Comparison of ENCODE assay signal across 16 cellular contexts in genomic region chr18:78144669-78145068, GRCh38.
"Had no signal": no experiment of that assay in that cellular context is flagged by ENCODE, and none has a peak within 500 bp of the region (broad histone marks: within the 10 kb centered on the region; RNA-seq: fewer than 3 reads in every experiment).

No MANE protein-coding gene starts in this region.

- ATAC-seq: activated CD8-positive, alpha-beta T cell treated with anti-CD3 and anti-CD28 coated beads for 36 hours; activated T-cell treated with anti-CD3 and anti-CD28 coated beads, Interleukin-2, amount 50 U/mL, for 4 hours; right cardiac atrium; WTC11 had no signal

- H3K4me3 ChIP-seq: prostate gland, skin epidermis, transverse colon had no signal

- H3K9me3 ChIP-seq: prostate gland, transverse colon had no signal

- H3K27me3 ChIP-seq: transverse colon had no signal

- DNase-seq: activated CD4-positive, alpha-beta T cell treated with anti-CD3 and anti-CD28 coated beads for 4 hours; activated CD8-positive, alpha-beta T cell treated with anti-CD3 and anti-CD28 coated beads for 36 hours; activated effector memory CD4-positive, alpha-beta T cell treated with Interleukin-2 at 50 U/mL for 16 hours; activated T-cell treated with anti-CD3 and anti-CD28 coated beads, Interleukin-2, amount 50 U/mL, for 4 hours; hippocampal formation; kidney; nucleus accumbens; right cardiac atrium; stimulated activated CD4-positive, alpha-beta T cell treated with anti-CD3 and anti-CD28 coated beads, Interleukin-15, amount 100 ng/mL, for 24 hours; stimulated activated CD4-positive, alpha-beta T cell treated with anti-CD3 and anti-CD28 coated beads, Interleukin-4, amount 100 ng/mL, for 1 hour; stimulated activated naive CD4-positive, alpha-beta T cell; T-helper 2 cell; transverse colon had no signal

- H3K36me3 ChIP-seq: prostate gland, transverse colon had no signal

- H3K4me1 ChIP-seq: prostate gland, transverse colon had no signal

- H3K27ac ChIP-seq: prostate gland, skin epidermis had no signal
